Comparison of ENCODE assay signal across 1 cellular context in the genomic region with DNA sequence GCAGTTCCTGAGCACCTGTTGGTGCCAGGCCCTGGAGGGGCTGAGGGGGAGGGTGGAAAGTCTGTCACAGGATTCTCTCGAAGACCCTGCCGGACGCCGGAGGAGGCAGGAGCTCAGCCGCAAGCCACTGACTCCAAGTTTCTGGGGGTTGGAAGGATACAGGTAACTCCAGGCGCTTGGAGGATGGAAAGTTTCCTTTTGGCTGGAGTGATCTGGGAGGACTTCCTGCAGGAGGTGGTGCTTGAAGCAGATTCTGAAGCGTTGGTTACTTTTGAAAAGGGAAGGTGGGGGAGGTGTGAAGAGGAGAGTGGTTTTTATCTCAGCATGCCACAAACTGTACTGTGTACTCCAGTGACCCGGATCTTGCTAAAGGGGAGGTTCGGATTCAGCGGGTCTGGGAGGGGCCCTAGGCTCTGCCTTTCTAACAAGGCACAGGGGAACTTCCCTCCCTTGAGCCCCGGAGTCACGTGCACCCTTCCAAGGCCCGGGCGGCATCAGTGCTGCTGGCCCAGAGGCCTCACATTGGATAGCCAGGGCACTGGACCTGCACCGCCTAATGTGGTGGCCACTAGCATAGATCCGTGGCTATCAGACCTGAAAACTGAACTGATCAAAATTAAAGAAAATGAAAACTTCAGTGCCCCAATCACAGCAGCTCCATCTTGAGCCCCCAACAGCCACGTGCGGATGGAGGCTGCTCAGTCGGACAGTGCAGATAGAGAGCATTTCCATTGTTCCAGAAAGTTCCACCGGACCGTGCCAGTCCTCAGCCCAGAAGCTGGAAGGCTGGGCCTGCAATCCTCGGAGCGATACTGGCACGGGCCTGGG.
A peak's percentile ranks its signal among the peaks of the same experiment; 100 is the strongest.
TF ChIP-seq lines count a peak whose summit lies in the region.

No MANE protein-coding gene starts in this region.

TF ChIP-seq in K562, 482 proteins besides CTCF, POLR2A, EP300 and RAD21 (continued from another document and continues in another):
- TF ChIP-seq RFX5 (IDR thresholded peaks at IDR 0.05; ENCODE audit: low read depth, low read length) (no peak), HCFC1 (IDR thresholded peaks at IDR 0.05; ENCODE audit: low read depth, low read length) (no peak), SRSF3 (IDR thresholded peaks at IDR 0.05; ENCODE audit: insufficient read depth, low read length) (no peak), POLR2H (tag; IDR thresholded peaks at IDR 0.05; ENCODE audit: low read depth) (no peak), BDP1 (IDR thresholded peaks at IDR 0.05; ENCODE audit: insufficient read depth, insufficient read length) (no peak), ZEB2 (IDR thresholded peaks at IDR 0.05) (peak; percentile 81), NCOA1 (IDR thresholded peaks at IDR 0.05; ENCODE audit: low read depth) (peak; percentile 90), BRD4 (IDR thresholded peaks at IDR 0.05) (no peak), CBX1 (IDR thresholded peaks at IDR 0.05; ENCODE audit: low read depth) (no peak), NCOR1 (IDR thresholded peaks at IDR 0.05) (no peak), TRIM24 (IDR thresholded peaks at IDR 0.05) (peak; percentile 64 to 80), NFRKB (IDR thresholded peaks at IDR 0.05; ENCODE audit: low read depth) (no peak), THRAP3 (IDR thresholded peaks at IDR 0.05; ENCODE audit: borderline replicate concordance) (no peak), ZNF644 (tag; IDR thresholded peaks at IDR 0.05; ENCODE audit: low read depth) (no peak; the same call in 1 of the 2 replicates), ZKSCAN1 (IDR thresholded peaks at IDR 0.05; ENCODE audit: low read depth, low read length) (no peak), MCM3 (IDR thresholded peaks at IDR 0.05) (no peak), ZNF551 (CRISPR knock-in tag; IDR thresholded peaks at IDR 0.05) (no peak), SIN3B (IDR thresholded peaks at IDR 0.05; ENCODE audit: low read depth) (no peak), NFE2 (IDR thresholded peaks at IDR 0.05; ENCODE audit: low read depth) (peak; percentile 33; the same call in 1 of the 2 replicates), SMARCA4 (IDR thresholded peaks at IDR 0.05) (peak; percentile 80), MEIS2 (IDR thresholded peaks at IDR 0.05; ENCODE audit: partially characterized antibody) (peak; percentile 30), ZNF586 (CRISPR knock-in tag; conservative IDR thresholded peaks at IDR 0.05) (peak; percentile 65; the same call in 1 of the 2 replicates), FOSL1 (tag; conservative IDR thresholded peaks at IDR 0.05) (peak; percentile 57; the same call in 1 of the 2 replicates), ARID2 (IDR thresholded peaks at IDR 0.05) (no peak)
- TF ChIP-seq, protein P1, sequence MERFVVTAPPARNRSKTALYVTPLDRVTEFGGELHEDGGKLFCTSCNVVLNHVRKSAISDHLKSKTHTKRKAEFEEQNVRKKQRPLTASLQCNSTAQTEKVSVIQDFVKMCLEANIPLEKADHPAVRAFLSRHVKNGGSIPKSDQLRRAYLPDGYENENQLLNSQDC (CRISPR knock-in tag; IDR thresholded peaks at IDR 0.05), result no peak
- TF ChIP-seq, protein P2, sequence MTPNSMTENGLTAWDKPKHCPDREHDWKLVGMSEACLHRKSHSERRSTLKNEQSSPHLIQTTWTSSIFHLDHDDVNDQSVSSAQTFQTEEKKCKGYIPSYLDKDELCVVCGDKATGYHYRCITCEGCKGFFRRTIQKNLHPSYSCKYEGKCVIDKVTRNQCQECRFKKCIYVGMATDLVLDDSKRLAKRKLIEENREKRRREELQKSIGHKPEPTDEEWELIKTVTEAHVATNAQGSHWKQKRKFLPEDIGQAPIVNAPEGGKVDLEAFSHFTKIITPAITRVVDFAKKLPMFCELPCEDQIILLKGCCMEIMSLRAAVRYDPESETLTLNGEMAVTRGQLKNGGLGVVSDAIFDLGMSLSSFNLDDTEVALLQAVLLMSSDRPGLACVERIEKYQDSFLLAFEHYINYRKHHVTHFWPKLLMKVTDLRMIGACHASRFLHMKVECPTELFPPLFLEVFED (CRISPR knock-in tag; conservative IDR thresholded peaks at IDR 0.05), result no peak
- TF ChIP-seq, protein P3, sequence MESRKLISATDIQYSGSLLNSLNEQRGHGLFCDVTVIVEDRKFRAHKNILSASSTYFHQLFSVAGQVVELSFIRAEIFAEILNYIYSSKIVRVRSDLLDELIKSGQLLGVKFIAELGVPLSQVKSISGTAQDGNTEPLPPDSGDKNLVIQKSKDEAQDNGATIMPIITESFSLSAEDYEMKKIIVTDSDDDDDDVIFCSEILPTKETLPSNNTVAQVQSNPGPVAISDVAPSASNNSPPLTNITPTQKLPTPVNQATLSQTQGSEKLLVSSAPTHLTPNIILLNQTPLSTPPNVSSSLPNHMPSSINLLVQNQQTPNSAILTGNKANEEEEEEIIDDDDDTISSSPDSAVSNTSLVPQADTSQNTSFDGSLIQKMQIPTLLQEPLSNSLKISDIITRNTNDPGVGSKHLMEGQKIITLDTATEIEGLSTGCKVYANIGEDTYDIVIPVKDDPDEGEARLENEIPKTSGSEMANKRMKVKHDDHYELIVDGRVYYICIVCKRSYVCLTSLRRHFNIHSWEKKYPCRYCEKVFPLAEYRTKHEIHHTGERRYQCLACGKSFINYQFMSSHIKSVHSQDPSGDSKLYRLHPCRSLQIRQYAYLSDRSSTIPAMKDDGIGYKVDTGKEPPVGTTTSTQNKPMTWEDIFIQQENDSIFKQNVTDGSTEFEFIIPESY (CRISPR knock-in tag; IDR thresholded peaks at IDR 0.05), result no peak
- TF ChIP-seq, protein P4, sequence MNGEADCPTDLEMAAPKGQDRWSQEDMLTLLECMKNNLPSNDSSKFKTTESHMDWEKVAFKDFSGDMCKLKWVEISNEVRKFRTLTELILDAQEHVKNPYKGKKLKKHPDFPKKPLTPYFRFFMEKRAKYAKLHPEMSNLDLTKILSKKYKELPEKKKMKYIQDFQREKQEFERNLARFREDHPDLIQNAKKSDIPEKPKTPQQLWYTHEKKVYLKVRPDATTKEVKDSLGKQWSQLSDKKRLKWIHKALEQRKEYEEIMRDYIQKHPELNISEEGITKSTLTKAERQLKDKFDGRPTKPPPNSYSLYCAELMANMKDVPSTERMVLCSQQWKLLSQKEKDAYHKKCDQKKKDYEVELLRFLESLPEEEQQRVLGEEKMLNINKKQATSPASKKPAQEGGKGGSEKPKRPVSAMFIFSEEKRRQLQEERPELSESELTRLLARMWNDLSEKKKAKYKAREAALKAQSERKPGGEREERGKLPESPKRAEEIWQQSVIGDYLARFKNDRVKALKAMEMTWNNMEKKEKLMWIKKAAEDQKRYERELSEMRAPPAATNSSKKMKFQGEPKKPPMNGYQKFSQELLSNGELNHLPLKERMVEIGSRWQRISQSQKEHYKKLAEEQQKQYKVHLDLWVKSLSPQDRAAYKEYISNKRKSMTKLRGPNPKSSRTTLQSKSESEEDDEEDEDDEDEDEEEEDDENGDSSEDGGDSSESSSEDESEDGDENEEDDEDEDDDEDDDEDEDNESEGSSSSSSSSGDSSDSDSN (IDR thresholded peaks at IDR 0.05; ENCODE audit: borderline replicate concordance in 1 of 2, low read depth in 2 of 2, low read length in 2 of 2), result 0 out of 4 replicates have a peak, but pooled peaks of 1 of the 2 experiments have one; percentile 27
- TF ChIP-seq, protein P5, sequence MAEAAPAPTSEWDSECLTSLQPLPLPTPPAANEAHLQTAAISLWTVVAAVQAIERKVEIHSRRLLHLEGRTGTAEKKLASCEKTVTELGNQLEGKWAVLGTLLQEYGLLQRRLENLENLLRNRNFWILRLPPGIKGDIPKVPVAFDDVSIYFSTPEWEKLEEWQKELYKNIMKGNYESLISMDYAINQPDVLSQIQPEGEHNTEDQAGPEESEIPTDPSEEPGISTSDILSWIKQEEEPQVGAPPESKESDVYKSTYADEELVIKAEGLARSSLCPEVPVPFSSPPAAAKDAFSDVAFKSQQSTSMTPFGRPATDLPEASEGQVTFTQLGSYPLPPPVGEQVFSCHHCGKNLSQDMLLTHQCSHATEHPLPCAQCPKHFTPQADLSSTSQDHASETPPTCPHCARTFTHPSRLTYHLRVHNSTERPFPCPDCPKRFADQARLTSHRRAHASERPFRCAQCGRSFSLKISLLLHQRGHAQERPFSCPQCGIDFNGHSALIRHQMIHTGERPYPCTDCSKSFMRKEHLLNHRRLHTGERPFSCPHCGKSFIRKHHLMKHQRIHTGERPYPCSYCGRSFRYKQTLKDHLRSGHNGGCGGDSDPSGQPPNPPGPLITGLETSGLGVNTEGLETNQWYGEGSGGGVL (CRISPR knock-in tag; IDR thresholded peaks at IDR 0.05), result no peak
- TF ChIP-seq, protein P6, sequence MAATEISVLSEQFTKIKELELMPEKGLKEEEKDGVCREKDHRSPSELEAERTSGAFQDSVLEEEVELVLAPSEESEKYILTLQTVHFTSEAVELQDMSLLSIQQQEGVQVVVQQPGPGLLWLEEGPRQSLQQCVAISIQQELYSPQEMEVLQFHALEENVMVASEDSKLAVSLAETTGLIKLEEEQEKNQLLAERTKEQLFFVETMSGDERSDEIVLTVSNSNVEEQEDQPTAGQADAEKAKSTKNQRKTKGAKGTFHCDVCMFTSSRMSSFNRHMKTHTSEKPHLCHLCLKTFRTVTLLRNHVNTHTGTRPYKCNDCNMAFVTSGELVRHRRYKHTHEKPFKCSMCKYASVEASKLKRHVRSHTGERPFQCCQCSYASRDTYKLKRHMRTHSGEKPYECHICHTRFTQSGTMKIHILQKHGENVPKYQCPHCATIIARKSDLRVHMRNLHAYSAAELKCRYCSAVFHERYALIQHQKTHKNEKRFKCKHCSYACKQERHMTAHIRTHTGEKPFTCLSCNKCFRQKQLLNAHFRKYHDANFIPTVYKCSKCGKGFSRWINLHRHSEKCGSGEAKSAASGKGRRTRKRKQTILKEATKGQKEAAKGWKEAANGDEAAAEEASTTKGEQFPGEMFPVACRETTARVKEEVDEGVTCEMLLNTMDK (IDR thresholded peaks at IDR 0.05; ENCODE audit: borderline replicate concordance, insufficient read depth, low read depth, low read length, poor library complexity, severe bottlenecking), result no peak
- TF ChIP-seq, protein P7, sequence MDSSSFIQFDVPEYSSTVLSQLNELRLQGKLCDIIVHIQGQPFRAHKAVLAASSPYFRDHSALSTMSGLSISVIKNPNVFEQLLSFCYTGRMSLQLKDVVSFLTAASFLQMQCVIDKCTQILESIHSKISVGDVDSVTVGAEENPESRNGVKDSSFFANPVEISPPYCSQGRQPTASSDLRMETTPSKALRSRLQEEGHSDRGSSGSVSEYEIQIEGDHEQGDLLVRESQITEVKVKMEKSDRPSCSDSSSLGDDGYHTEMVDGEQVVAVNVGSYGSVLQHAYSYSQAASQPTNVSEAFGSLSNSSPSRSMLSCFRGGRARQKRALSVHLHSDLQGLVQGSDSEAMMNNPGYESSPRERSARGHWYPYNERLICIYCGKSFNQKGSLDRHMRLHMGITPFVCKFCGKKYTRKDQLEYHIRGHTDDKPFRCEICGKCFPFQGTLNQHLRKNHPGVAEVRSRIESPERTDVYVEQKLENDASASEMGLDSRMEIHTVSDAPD (CRISPR knock-in tag; IDR thresholded peaks at IDR 0.05), result no peak
- TF ChIP-seq, protein P8, sequence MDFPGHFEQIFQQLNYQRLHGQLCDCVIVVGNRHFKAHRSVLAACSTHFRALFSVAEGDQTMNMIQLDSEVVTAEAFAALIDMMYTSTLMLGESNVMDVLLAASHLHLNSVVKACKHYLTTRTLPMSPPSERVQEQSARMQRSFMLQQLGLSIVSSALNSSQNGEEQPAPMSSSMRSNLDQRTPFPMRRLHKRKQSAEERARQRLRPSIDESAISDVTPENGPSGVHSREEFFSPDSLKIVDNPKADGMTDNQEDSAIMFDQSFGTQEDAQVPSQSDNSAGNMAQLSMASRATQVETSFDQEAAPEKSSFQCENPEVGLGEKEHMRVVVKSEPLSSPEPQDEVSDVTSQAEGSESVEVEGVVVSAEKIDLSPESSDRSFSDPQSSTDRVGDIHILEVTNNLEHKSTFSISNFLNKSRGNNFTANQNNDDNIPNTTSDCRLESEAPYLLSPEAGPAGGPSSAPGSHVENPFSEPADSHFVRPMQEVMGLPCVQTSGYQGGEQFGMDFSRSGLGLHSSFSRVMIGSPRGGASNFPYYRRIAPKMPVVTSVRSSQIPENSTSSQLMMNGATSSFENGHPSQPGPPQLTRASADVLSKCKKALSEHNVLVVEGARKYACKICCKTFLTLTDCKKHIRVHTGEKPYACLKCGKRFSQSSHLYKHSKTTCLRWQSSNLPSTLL (IDR thresholded peaks at IDR 0.05), result no peak
- TF ChIP-seq, protein P9, sequence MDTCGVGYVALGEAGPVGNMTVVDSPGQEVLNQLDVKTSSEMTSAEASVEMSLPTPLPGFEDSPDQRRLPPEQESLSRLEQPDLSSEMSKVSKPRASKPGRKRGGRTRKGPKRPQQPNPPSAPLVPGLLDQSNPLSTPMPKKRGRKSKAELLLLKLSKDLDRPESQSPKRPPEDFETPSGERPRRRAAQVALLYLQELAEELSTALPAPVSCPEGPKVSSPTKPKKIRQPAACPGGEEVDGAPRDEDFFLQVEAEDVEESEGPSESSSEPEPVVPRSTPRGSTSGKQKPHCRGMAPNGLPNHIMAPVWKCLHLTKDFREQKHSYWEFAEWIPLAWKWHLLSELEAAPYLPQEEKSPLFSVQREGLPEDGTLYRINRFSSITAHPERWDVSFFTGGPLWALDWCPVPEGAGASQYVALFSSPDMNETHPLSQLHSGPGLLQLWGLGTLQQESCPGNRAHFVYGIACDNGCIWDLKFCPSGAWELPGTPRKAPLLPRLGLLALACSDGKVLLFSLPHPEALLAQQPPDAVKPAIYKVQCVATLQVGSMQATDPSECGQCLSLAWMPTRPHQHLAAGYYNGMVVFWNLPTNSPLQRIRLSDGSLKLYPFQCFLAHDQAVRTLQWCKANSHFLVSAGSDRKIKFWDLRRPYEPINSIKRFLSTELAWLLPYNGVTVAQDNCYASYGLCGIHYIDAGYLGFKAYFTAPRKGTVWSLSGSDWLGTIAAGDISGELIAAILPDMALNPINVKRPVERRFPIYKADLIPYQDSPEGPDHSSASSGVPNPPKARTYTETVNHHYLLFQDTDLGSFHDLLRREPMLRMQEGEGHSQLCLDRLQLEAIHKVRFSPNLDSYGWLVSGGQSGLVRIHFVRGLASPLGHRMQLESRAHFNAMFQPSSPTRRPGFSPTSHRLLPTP (IDR thresholded peaks at IDR 0.05; ENCODE audit: borderline replicate concordance, extremely low read depth, insufficient read length), result peak; percentile 82
- TF ChIP-seq, protein P10, sequence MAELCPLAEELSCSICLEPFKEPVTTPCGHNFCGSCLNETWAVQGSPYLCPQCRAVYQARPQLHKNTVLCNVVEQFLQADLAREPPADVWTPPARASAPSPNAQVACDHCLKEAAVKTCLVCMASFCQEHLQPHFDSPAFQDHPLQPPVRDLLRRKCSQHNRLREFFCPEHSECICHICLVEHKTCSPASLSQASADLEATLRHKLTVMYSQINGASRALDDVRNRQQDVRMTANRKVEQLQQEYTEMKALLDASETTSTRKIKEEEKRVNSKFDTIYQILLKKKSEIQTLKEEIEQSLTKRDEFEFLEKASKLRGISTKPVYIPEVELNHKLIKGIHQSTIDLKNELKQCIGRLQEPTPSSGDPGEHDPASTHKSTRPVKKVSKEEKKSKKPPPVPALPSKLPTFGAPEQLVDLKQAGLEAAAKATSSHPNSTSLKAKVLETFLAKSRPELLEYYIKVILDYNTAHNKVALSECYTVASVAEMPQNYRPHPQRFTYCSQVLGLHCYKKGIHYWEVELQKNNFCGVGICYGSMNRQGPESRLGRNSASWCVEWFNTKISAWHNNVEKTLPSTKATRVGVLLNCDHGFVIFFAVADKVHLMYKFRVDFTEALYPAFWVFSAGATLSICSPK (IDR thresholded peaks at IDR 0.05; ENCODE audit: borderline replicate concordance), result no peak
- TF ChIP-seq, protein P11, sequence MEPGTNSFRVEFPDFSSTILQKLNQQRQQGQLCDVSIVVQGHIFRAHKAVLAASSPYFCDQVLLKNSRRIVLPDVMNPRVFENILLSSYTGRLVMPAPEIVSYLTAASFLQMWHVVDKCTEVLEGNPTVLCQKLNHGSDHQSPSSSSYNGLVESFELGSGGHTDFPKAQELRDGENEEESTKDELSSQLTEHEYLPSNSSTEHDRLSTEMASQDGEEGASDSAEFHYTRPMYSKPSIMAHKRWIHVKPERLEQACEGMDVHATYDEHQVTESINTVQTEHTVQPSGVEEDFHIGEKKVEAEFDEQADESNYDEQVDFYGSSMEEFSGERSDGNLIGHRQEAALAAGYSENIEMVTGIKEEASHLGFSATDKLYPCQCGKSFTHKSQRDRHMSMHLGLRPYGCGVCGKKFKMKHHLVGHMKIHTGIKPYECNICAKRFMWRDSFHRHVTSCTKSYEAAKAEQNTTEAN (CRISPR knock-in tag; IDR thresholded peaks at IDR 0.05), result no peak
